Comparison of ENCODE assay signal across 29 cellular contexts in the genomic region with DNA sequence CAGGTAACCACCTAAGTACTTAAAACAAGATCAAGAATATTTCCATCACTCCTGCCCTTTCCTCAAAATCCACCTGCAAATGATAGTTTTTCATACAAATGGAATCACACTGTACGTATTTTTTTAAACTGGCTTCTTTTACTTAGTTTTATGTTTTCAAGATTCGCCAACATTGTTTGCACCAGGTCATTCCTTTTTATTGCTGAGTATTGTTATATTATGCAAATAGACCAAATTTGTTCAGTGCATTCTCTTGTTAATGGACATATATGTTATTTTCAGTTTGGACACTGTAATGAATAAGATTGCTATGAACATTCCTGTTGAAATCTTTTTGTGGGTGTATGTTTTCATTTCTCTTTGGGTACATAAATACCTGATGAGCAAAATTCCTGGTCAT. TPM values are rescaled to one million over a fixed set of nuclear protein-coding genes. Genes with fewer than 3 reads are reported as not detected.
"Had no signal": no experiment of that assay in that cellular context is flagged by ENCODE, and none has a peak within 500 bp of the region (broad histone marks: within the 10 kb centered on the region; RNA-seq: fewer than 3 reads in every experiment).

No MANE protein-coding gene starts in this region.

- FAIRE-seq: endometrium, islet of Langerhans, keratinocyte had no signal

- H3K36me3 ChIP-seq: colonic mucosa, esophagus squamous epithelium, gastrocnemius medialis, heart right ventricle, left lung, lower lobe of right lung had no signal

- H3K4me3 ChIP-seq: colonic mucosa, esophagus squamous epithelium, gastrocnemius medialis, heart right ventricle, left lung, lower lobe of right lung, mucosa of descending colon had no signal

- H3K4me1 ChIP-seq: colonic mucosa, gastrocnemius medialis, heart right ventricle, left lung, lower lobe of right lung had no signal

- H3K27me3 ChIP-seq: colonic mucosa, esophagus squamous epithelium, gastrocnemius medialis had no signal

- H3K9me3 ChIP-seq: colonic mucosa, esophagus squamous epithelium, gastrocnemius medialis, heart right ventricle, left lung, lower lobe of right lung, mucosa of descending colon had no signal

- DNase-seq: colonic mucosa; cortex of kidney; effector CD8-positive, alpha-beta T cell; effector memory CD8-positive, alpha-beta T cell; endodermal cell; erythroblast; esophagus squamous epithelium; foreskin fibroblast; foreskin melanocyte; gastrocnemius medialis; glutamatergic neuron; head of caudate nucleus; heart right ventricle; hippocampal formation; left cardiac atrium; left lung; left ventricle myocardium superior; lower lobe of right lung; mesenchymal stem cell; mucosa of descending colon; naive B cell had no signal

- ATAC-seq: effector memory CD8-positive, alpha-beta T cell; esophagus mucosa; gastrocnemius medialis; heart right ventricle; left cardiac atrium; left lung; left ventricle myocardium superior; lower lobe of right lung; mucosa of descending colon had no signal

- H3K27ac ChIP-seq: colonic mucosa, epithelial cell of prostate, esophagus squamous epithelium, gastrocnemius medialis, heart right ventricle, left lung, lower lobe of right lung had no signal

RNA-seq across cellular contexts. Expression of gene ANKRD31, which starts 8.3 kb away (rescaled TPM):
- total RNA-seq: dermis microvascular lymphatic vessel endothelial cell, glomerular endothelial cell, left ventricle myocardium superior, lung microvascular endothelial cell had no signal
